ENCODE assay signal across 8 cellular contexts in the genomic region with DNA sequence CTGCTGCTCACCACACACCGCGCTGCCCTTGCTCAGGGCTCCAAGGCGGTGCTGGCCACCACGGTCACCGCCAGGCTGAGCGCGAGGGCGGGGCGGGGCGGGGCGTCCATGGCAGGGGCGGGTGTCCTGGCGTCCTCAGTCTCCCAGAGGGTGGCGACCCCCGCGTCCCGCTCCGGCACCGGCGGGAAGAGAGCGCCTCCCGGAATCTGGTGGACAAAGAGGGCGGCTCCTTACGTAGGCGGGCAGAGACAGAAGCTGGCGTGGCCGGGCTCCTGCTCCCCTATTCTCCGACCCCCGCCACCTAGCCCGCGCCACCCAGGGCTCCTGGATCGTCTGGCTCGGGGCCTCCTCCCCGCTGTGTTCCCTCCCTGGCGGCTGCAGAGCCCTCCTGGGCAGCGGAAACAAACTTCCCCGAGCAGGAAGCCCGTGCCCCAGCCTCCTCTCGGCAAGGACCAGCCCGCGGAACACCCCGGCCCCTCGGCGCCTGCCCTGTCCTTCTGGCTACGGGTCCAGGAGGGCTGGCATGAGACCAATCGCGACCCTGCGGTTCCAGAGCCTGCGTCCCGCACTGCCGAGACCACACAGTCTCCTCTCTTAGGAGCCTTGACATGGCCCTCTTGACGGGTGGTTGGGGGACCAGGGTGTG.
DNase-seq lines count a peak whose midpoint lies in the region; ATAC-seq and TF ChIP-seq lines count a peak whose summit lies in the region.

No MANE protein-coding gene starts in this region.

- H3K36me3 Mint-ChIP-seq in activated T-cell treated with anti-CD3 and anti-CD28 coated beads, Interleukin-2, amount 50 U/mL, for 24 hours (ENCODE audit: low read depth), result no peaks in the 10 kb centered on the region
- H3K36me3 Mint-ChIP-seq in T-helper 17 cell (ENCODE audit: low read depth) (no peaks in the 10 kb centered on the region), glutamatergic neuron (ENCODE audit: unreplicated experiment) (peaks cover 5% of the 10 kb centered on the region)

- TF ChIP-seq CTCF in glutamatergic neuron (IDR thresholded peaks at IDR 0.05; ENCODE audit: partially characterized antibody, unreplicated experiment), result no peak

- no peaks in the 10 kb centered on the region for H3K9me3 ChIP-seq in T-helper 17 cell (ENCODE audit: control insufficient read depth, low read length, poor library complexity, severe bottlenecking)

- no peak overlapping the region for H3K27ac Mint-ChIP-seq in activated T-cell treated with anti-CD3 and anti-CD28 coated beads, Interleukin-2, amount 50 U/mL, for 24 hours
- no peak overlapping the region for H3K27ac Mint-ChIP-seq in T-helper 17 cell
- no peak overlapping the region for H3K27ac Mint-ChIP-seq in glutamatergic neuron (ENCODE audit: unreplicated experiment)

- H3K4me1 Mint-ChIP-seq in activated T-cell treated with anti-CD3 and anti-CD28 coated beads, Interleukin-2, amount 50 U/mL, for 24 hours (ENCODE audit: low read depth), result peaks cover under 1% of the 10 kb centered on the region
- peaks cover 9% of the 10 kb centered on the region for H3K4me1 Mint-ChIP-seq in T-helper 17 cell
- H3K4me1 Mint-ChIP-seq in glutamatergic neuron (ENCODE audit: low read depth, unreplicated experiment), result peaks cover 3% of the 10 kb centered on the region

- no peaks in the 10 kb centered on the region for H3K9me3 Mint-ChIP-seq in activated T-cell treated with anti-CD3 and anti-CD28 coated beads, Interleukin-2, amount 50 U/mL, for 24 hours
- peaks cover 3% of the 10 kb centered on the region for H3K9me3 Mint-ChIP-seq in glutamatergic neuron (ENCODE audit: unreplicated experiment)

- peak overlapping the region; percentile 45 for H3K4me3 Mint-ChIP-seq in activated T-cell treated with anti-CD3 and anti-CD28 coated beads, Interleukin-2, amount 50 U/mL, for 24 hours
- H3K4me3 Mint-ChIP-seq in T-helper 17 cell (peak overlapping the region; percentile 85), glutamatergic neuron (ENCODE audit: unreplicated experiment) (peak overlapping the region; percentile 68)

- peak; percentile 38 for DNase-seq in activated T-cell treated with anti-CD3 and anti-CD28 coated beads, Interleukin-2, amount 50 U/mL, for 24 hours
- DNase-seq in activated T-cell treated with anti-CD3 and anti-CD28 coated beads for 4 hours, result no peak
- no peak for DNase-seq in T-helper 17 cell
- peak; percentile 75 for DNase-seq in glutamatergic neuron
- DNase-seq in posterior vena cava (ENCODE audit: low spot score), result peak; percentile 80
- no peak for DNase-seq in SIG-M5 (lab: John Stamatoyannopoulos, UW)

- ATAC-seq in T-helper 17 cell, result peak; percentile 45
- no peak for ATAC-seq in HG03095 (IDR thresholded peaks at IDR 0.05; ENCODE audit: unreplicated experiment)
- no peak for ATAC-seq in HG02970 (IDR thresholded peaks at IDR 0.05; ENCODE audit: low FRiP score, unreplicated experiment)

- intact Hi-C loops in posterior vena cava (cut with DNase I), result no loop called here

- peaks cover 33% of the 10 kb centered on the region for H3K27me3 Mint-ChIP-seq in activated T-cell treated with anti-CD3 and anti-CD28 coated beads, Interleukin-2, amount 50 U/mL, for 24 hours
- H3K27me3 Mint-ChIP-seq in T-helper 17 cell, result peaks cover 12% of the 10 kb centered on the region
- H3K27me3 Mint-ChIP-seq in glutamatergic neuron (ENCODE audit: unreplicated experiment), result no peaks in the 10 kb centered on the region

Comparison
In these comparisons a context has a peak if more than half of its experiments do, and no peak if none do; other contexts are left out.
1. DNase-seq: peak in activated T-cell treated with anti-CD3 and anti-CD28 coated beads, Interleukin-2, amount 50 U/mL, for 24 hours (single experiment), glutamatergic neuron (single experiment) and posterior vena cava (single experiment); none in activated T-cell treated with anti-CD3 and anti-CD28 coated beads for 4 hours (single experiment), T-helper 17 cell (0 of 3) and SIG-M5 (single experiment).
2. Peak in every context shown above with its lines, with median percentiles within 50 percentile points of each other: H3K4me3 Mint-ChIP-seq.